In genomic region chr11:44427432-44427831, GRCh38 we compare ENCODE assay signal across 1 cellular context.
TF ChIP-seq lines count a peak whose summit lies in the region.

No MANE protein-coding gene starts in this region.

TF ChIP-seq in A549, 52 proteins besides CTCF, POLR2A, EP300 and RAD21 (continued from another document):
- TF ChIP-seq CHD4 (IDR thresholded peaks at IDR 0.05; ENCODE audit: borderline replicate concordance) (no peak), MYC (IDR thresholded peaks at IDR 0.05; ENCODE audit: borderline replicate concordance, low read length) (no peak), BCL3 (IDR thresholded peaks at IDR 0.05) (no peak), MAZ (IDR thresholded peaks at IDR 0.05; ENCODE audit: borderline replicate concordance, low read depth, low read length) (no peak), USF2 (IDR thresholded peaks at IDR 0.05) (no peak), HDAC2 (IDR thresholded peaks at IDR 0.05) (no peak), CHD2 (IDR thresholded peaks at IDR 0.05; ENCODE audit: low read length, partially characterized antibody) (no peak), MAFK (IDR thresholded peaks at IDR 0.05; ENCODE audit: partially characterized antibody) (no peak)
